Comparison of ENCODE assay signal across 3 cellular contexts in the genomic region with DNA sequence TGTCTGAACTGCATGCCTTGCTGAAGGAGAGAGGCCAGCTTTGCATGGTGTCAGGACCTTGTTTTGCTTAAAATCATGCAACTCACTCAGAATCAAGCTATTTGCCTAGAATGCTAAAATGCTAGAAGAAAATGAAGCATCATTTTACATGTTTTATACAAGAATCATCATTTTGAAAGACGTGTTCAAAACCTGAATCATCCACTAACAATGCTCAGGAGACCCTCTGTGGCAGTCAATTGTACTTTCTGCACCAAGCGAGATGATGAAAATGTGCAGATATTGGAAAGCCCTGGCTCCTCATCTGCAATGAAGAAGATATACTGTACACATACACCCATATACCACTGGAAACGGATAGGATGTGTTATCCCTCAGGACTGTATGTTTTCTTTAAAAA.
A peak's percentile ranks its signal among the peaks of the same experiment; 100 is the strongest.
TF ChIP-seq lines count a peak whose summit lies in the region.

No MANE protein-coding gene starts in this region.

TF ChIP-seq in SK-N-SH, 30 proteins besides CTCF, POLR2A, EP300 and RAD21:
- TF ChIP-seq, protein P1, sequence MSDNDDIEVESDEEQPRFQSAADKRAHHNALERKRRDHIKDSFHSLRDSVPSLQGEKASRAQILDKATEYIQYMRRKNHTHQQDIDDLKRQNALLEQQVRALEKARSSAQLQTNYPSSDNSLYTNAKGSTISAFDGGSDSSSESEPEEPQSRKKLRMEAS (IDR thresholded peaks at IDR 0.05; ENCODE audit: low read depth), result no peak
- TF ChIP-seq MEF2A (IDR thresholded peaks at IDR 0.05; ENCODE audit: borderline replicate concordance, low read depth) (no peak), YY1 (IDR thresholded peaks at IDR 0.05; ENCODE audit: low read depth) (no peak), SIN3A (IDR thresholded peaks at IDR 0.05; ENCODE audit: borderline replicate concordance, low read depth, low read length) (no peak), NRF1 (IDR thresholded peaks at IDR 0.05; ENCODE audit: low read depth, low read length) (no peak), MXI1 (IDR thresholded peaks at IDR 0.05; ENCODE audit: low read depth, low read length) (no peak), TEAD4 (IDR thresholded peaks at IDR 0.05; ENCODE audit: borderline replicate concordance, insufficient read depth) (no peak), FOSL2 (IDR thresholded peaks at IDR 0.05; ENCODE audit: borderline replicate concordance, low read depth) (peak; percentile 29; the same call in 1 of the 2 replicates), FOXM1 (IDR thresholded peaks at IDR 0.05; ENCODE audit: low read depth) (no peak), GABPA (IDR thresholded peaks at IDR 0.05; ENCODE audit: low read depth) (no peak), TAF1 (IDR thresholded peaks at IDR 0.05; ENCODE audit: borderline replicate concordance, low read depth, low read length) (no peak), CHD2 (IDR thresholded peaks at IDR 0.05; ENCODE audit: low read length, partially characterized antibody) (no peak), TCF12 (IDR thresholded peaks at IDR 0.05) (peak; percentile 25; the same call in 1 of the 2 replicates), JUND (IDR thresholded peaks at IDR 0.05) (peak; percentile 23; the same call in 1 of the 2 replicates)
- TF ChIP-seq, protein P2, sequence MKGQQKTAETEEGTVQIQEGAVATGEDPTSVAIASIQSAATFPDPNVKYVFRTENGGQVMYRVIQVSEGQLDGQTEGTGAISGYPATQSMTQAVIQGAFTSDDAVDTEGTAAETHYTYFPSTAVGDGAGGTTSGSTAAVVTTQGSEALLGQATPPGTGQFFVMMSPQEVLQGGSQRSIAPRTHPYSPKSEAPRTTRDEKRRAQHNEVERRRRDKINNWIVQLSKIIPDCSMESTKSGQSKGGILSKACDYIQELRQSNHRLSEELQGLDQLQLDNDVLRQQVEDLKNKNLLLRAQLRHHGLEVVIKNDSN (IDR thresholded peaks at IDR 0.05; ENCODE audit: borderline replicate concordance, low read depth), result no peak
- TF ChIP-seq, protein P3, sequence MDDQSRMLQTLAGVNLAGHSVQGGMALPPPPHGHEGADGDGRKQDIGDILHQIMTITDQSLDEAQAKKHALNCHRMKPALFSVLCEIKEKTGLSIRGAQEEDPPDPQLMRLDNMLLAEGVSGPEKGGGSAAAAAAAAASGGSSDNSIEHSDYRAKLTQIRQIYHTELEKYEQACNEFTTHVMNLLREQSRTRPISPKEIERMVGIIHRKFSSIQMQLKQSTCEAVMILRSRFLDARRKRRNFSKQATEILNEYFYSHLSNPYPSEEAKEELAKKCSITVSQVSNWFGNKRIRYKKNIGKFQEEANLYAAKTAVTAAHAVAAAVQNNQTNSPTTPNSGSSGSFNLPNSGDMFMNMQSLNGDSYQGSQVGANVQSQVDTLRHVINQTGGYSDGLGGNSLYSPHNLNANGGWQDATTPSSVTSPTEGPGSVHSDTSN (IDR thresholded peaks at IDR 0.05), result 0 out of 2 replicates have a peak, but pooled peaks have one; percentile 14

TF ChIP-seq in SK-N-SH treated with all-trans-retinoic acid at 6 μM for 48 hours, 23 proteins besides CTCF, POLR2A, EP300 and RAD21 (continued from another document):
- no peak for TF ChIP-seq PPARA (CRISPR knock-in tag; IDR thresholded peaks at IDR 0.05; ENCODE audit: borderline replicate concordance)

TF ChIP-seq in neural cell, 6 proteins besides CTCF, POLR2A, EP300 and RAD21 (continued from another document):
- no peak for TF ChIP-seq MXI1 (conservative IDR thresholded peaks at IDR 0.05; ENCODE audit: poor library complexity, severe bottlenecking)
